In genomic region chr19:15423130-15423529, GRCh38 we compare ENCODE assay signal across 1 cellular context.
TF ChIP-seq lines count a peak whose summit lies in the region.

No MANE protein-coding gene starts in this region.

TF ChIP-seq in HepG2, 621 proteins besides CTCF, POLR2A, EP300 and RAD21:
- TF ChIP-seq ZFP90 (CRISPR knock-in tag; IDR thresholded peaks at IDR 0.05; ENCODE audit: borderline replicate concordance) (peak; percentile 100), ZNF207 (IDR thresholded peaks at IDR 0.05; ENCODE audit: borderline replicate concordance) (no peak), HCFC1 (IDR thresholded peaks at IDR 0.05; ENCODE audit: low read depth, low read length) (no peak)
